Comparison of ENCODE assay signal across 9 cellular contexts in genomic region chr5:73513996-73514395, GRCh38.
"Had no signal": no experiment of that assay in that cellular context is flagged by ENCODE, and none has a peak within 500 bp of the region (broad histone marks: within the 10 kb centered on the region; RNA-seq: fewer than 3 reads in every experiment).

No MANE protein-coding gene starts in this region.

- H3K27me3 ChIP-seq: gastroesophageal sphincter had no signal

- ATAC-seq: activated T-helper 17 cell treated with anti-CD3 and anti-CD28 coated beads, Interleukin-2, amount 50 U/mL, for 72 hours; gastroesophageal sphincter had no signal

- DNase-seq: activated CD4-positive, alpha-beta T cell treated with anti-CD3 and anti-CD28 coated beads, Interleukin-2, amount 50 U/mL, for 1 hour; activated CD4-positive, CD25-positive, alpha-beta regulatory T cell; activated naive CD4-positive, alpha-beta T cell treated with anti-CD3 and anti-CD28 coated beads for 36 hours; activated T-cell treated with anti-CD3 and anti-CD28 coated beads for 4 hours; mesendoderm; stimulated activated CD4-positive, alpha-beta T cell treated with anti-CD3 and anti-CD28 coated beads, Interleukin-4, amount 100 ng/mL, for 1 hour had no signal

- H3K27ac ChIP-seq: gastroesophageal sphincter, thoracic aorta had no signal

- H3K9me3 ChIP-seq: gastroesophageal sphincter, thoracic aorta had no signal

- H3K4me1 ChIP-seq: gastroesophageal sphincter had no signal

- H3K4me3 ChIP-seq: gastroesophageal sphincter, thoracic aorta had no signal

- H3K36me3 ChIP-seq: gastroesophageal sphincter, thoracic aorta had no signal
